Comparison of ENCODE assay signal across 8 cellular contexts in the genomic region with DNA sequence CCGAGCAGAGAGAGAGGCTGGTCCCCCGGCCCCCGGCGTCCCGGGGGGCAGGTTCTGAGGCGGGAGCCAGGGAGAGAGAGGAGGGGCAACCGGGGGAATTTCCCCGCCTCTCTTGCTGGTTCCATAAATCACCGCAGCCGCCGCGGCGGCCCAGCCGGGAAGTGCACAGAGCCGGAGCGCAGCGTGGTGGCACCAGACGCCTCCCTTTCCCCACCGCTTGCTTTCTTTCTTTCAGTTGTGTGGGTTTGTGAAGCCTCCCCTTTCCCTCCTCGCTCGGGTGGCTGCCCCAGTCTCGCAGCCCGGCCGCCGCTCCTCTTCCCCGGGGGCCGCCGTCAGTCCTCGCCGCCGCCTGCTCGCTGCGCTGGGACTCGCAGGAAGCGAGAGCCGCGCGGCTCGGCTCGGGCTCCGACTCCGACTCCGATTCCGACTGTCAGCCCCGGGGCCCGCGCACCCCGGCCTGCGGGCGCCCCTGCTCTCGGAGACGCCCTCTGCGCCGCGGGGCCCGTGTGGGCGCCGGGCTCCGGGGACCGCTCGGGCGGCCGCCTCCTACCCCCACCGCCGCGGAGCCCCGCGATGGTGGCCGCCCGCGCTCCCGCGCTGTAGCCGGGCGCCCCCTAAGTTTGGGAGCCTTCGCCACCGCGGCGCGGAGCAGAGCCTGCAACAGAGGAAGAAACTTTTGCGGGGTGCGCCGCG. TPM values are rescaled to one million over a fixed set of nuclear protein-coding genes. Genes with fewer than 3 reads are reported as not detected.
A peak's percentile ranks its signal among the peaks of the same experiment; 100 is the strongest.
DNase-seq lines count a peak whose midpoint lies in the region; FAIRE-seq and TF ChIP-seq lines count a peak whose summit lies in the region.

A gene (plus strand): TSS at position 153 of the 693 bp plus-strand sequence. CDS start 616 bp downstream, outside the sequence.

- H3K4me1 ChIP-seq in astrocyte (ENCODE audit: insufficient read depth, low read length): peaks cover 10% of the 10 kb centered on the region
- H3K4me1 ChIP-seq in hepatocyte (ENCODE audit: insufficient read depth): peaks cover 16% of the 10 kb centered on the region
- H3K4me1 ChIP-seq in rectal smooth muscle tissue (ENCODE audit: control insufficient read depth, insufficient read depth, low read length): peaks cover 7% of the 10 kb centered on the region
- no peaks in the 10 kb centered on the region for H3K4me1 ChIP-seq in urinary bladder (ENCODE audit: insufficient read depth)

- peaks cover 18% of the 10 kb centered on the region for H3K27me3 Mint-ChIP-seq in astrocyte (ENCODE audit: low read depth, unreplicated experiment)

- 1% methylated on average over 30 of the region's 84 CpGs for WGBS in hepatocyte (ENCODE audit: low lambda C conversion rate, missing lambda C conversion rate)
- under 1% methylated on average over 84 of the region's 84 CpGs for WGBS in urinary bladder

- no peaks in the 10 kb centered on the region for H3K9me3 ChIP-seq in astrocyte (ENCODE audit: insufficient read depth, low read depth, low read length)
- no peaks in the 10 kb centered on the region for H3K9me3 ChIP-seq in hepatocyte (ENCODE audit: low read depth)

- H3K79me2 ChIP-seq in astrocyte (ENCODE audit: insufficient read depth, low read length) (peaks cover 16% of the 10 kb centered on the region), hepatocyte (peaks cover 47% of the 10 kb centered on the region)

- DNase-seq in DMS79 treated with DMSO at 0.1 percent for 48 hours (lab: John Stamatoyannopoulos, UW) (peak; percentile 13), H7 (peak; percentile 95), MV-4-11 (lab: John Stamatoyannopoulos, UW) (peak; percentile 25), T follicular helper cell (ENCODE audit: low read depth) (peak; percentile 24), astrocyte (ENCODE audit: low read depth) (peak; percentile 71), hepatocyte (ENCODE audit: low spot score) (peak; percentile 94)

- peak within 1 kb of the TSS; percentile 96 for H3K4me3 Mint-ChIP-seq in astrocyte (ENCODE audit: unreplicated experiment)

- peaks cover 23% of the 10 kb centered on the region for H3K4me1 Mint-ChIP-seq in astrocyte (ENCODE audit: low read depth, unreplicated experiment)

- H4K20me1 ChIP-seq in astrocyte (ENCODE audit: insufficient read depth, low read length) (peaks cover 31% of the 10 kb centered on the region), hepatocyte (ENCODE audit: insufficient read depth, poor library complexity, severe bottlenecking) (peaks cover 6% of the 10 kb centered on the region)

- H3K4me2 ChIP-seq in astrocyte (ENCODE audit: low read length) (peak within 1 kb of the TSS; percentile 95), hepatocyte (peak within 1 kb of the TSS; percentile 90)

- H3K9me2 ChIP-seq in hepatocyte (replicated peaks; ENCODE audit: insufficient read depth): no peaks in the 10 kb centered on the region

- peak within 1 kb of the TSS; percentile 48 for H3K27ac ChIP-seq in astrocyte (ENCODE audit: low read depth, low read length)
- peak within 1 kb of the TSS; percentile 94 for H3K27ac ChIP-seq in hepatocyte
- peak within 1 kb of the TSS; percentile 51 for H3K27ac ChIP-seq in rectal smooth muscle tissue (ENCODE audit: low read depth, low read length)
- peak within 1 kb of the TSS; percentile 82 for H3K27ac ChIP-seq in urinary bladder (ENCODE audit: low read depth)

- peak within 1 kb of the TSS; percentile 67 for H3K27ac Mint-ChIP-seq in astrocyte (ENCODE audit: unreplicated experiment)

- peaks cover 1% of the 10 kb centered on the region for H3K9me3 Mint-ChIP-seq in astrocyte (ENCODE audit: unreplicated experiment)

- H3K27me3 ChIP-seq in H7 (ENCODE audit: control insufficient read depth, insufficient read depth, low read length) (peaks cover 20% of the 10 kb centered on the region), astrocyte (ENCODE audit: insufficient read depth, low read length) (peaks cover 7% of the 10 kb centered on the region), hepatocyte (no peaks in the 10 kb centered on the region), rectal smooth muscle tissue (ENCODE audit: control insufficient read depth, insufficient read depth, low read length) (peaks cover 9% of the 10 kb centered on the region)

- H2AFZ ChIP-seq in astrocyte (ENCODE audit: low read depth, low read length) (peak within 1 kb of the TSS; percentile 77), hepatocyte (peak within 1 kb of the TSS; percentile 85)

- no peak for FAIRE-seq in astrocyte (lab: Jason Lieb, UNC)

- peak within 1 kb of the TSS; percentile 88 for H3K4me3 ChIP-seq in H7 (ENCODE audit: insufficient read depth, low read depth, low read length)
- H3K4me3 ChIP-seq in astrocyte (ENCODE audit: insufficient read depth, low read depth, low read length): peak within 1 kb of the TSS; percentile 78
- H3K4me3 ChIP-seq in hepatocyte: peak within 1 kb of the TSS; percentile 93
- H3K4me3 ChIP-seq in rectal smooth muscle tissue (ENCODE audit: low read length): peak within 1 kb of the TSS; percentile 76
- peak within 1 kb of the TSS; percentile 86 for H3K4me3 ChIP-seq in urinary bladder (ENCODE audit: low read depth, low read length)

- H3K36me3 ChIP-seq in H7 (replicated peaks; ENCODE audit: control insufficient read depth, insufficient read depth, low read length) (no peaks in the 10 kb centered on the region), astrocyte (ENCODE audit: insufficient read depth, low read length) (no peaks in the 10 kb centered on the region), hepatocyte (replicated peaks; ENCODE audit: insufficient read depth, low read depth) (no peaks in the 10 kb centered on the region), rectal smooth muscle tissue (ENCODE audit: control insufficient read depth, insufficient read depth, low read length) (no peaks in the 10 kb centered on the region), urinary bladder (ENCODE audit: insufficient read depth) (no peaks in the 10 kb centered on the region)

- TF ChIP-seq CTCF in astrocyte (IDR thresholded peaks at IDR 0.05; ENCODE audit: insufficient read depth, low read depth, low read length) (no peak), hepatocyte (IDR thresholded peaks at IDR 0.05; ENCODE audit: poor library complexity) (peak; percentile 51)

- H3K9ac ChIP-seq in astrocyte (ENCODE audit: low read length): peak within 1 kb of the TSS; percentile 80
- H3K9ac ChIP-seq in rectal smooth muscle tissue (ENCODE audit: low read length): no peak within 1 kb of the TSS

- no peaks in the 10 kb centered on the region for H3K36me3 Mint-ChIP-seq in astrocyte (ENCODE audit: low read depth, unreplicated experiment)

RNA-seq across cellular contexts. Expression of the gene that starts here (rescaled TPM):
- total RNA-seq in H7 (2014; rRNA removed; shearing (Covaris generic)): 53.5 and 69.7 TPM in 2 replicates
- 21.2 and 28.3 TPM in 2 replicates for total RNA-seq in astrocyte
- total RNA-seq in hepatocyte: 35.1 and 39.7 TPM in 2 replicates
- polyA plus RNA-seq in hepatocyte: 16.7 and 23.8 TPM in 2 replicates
- total RNA-seq in urinary bladder: 22.3 TPM
- 7.5 TPM for polyA plus RNA-seq in urinary bladder

Comparison
In these comparisons a context has a peak if more than half of its experiments do, and no peak if none do; other contexts are left out.
1. Peak in every context shown above with its lines: DNase-seq, H3K4me3 ChIP-seq and H3K27ac ChIP-seq.
2. DNase-seq: peak in every context shown above with its lines; median percentile 95 in H7; 94 in hepatocyte; 71 in astrocyte; 25 in MV-4-11; 24 in T follicular helper cell; 13 in DMS79 treated with DMSO at 0.1 percent for 48 hours.